Comparison of ENCODE assay signal across 1 cellular context in the genomic region with DNA sequence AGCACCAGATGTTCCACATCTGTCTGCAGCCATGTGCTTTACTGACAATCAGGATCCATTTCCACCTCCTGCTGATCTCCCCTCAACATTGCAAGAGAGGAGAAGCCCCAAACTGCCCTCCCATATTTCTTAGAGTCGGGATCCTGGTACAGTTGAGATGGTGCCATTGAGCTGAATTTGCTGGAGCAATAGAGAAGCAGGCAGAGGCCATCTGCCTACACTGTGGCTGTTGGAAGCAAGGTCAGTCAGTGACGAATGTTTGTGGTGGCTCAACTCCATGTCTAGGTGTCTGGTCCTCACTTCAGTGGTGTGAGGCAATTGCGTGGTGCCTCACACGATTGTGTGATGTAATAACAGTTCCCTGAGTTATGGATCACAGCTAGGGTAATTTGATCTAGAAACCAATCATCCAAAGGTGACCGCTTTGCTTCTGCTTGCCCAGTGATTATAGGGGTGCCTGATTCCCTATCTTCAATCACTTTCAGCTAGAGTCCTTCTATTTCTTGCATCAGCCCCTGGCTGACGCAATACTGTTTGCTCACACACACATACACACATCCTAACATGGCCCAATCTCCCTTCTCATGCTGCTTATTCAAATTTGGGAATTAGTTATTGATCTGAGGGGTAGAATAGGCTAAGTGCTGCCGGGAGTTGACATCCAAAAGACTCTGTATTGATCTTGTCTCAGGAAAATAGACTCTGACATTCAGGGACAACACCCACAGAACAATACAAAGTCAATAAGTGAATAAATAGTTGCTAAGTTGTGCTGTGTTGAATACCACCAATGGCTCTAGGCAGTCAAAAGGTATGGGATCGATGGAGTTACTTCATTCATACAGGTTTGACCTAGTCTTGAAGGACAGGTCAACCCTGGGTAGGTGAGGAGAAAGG.
A peak's percentile ranks its signal among the peaks of the same experiment; 100 is the strongest.
TF ChIP-seq lines count a peak whose summit lies in the region.

No MANE protein-coding gene starts in this region.

TF ChIP-seq in K562, 482 proteins besides CTCF, POLR2A, EP300 and RAD21 (continued from another document and continues in another):
- TF ChIP-seq, protein P1, sequence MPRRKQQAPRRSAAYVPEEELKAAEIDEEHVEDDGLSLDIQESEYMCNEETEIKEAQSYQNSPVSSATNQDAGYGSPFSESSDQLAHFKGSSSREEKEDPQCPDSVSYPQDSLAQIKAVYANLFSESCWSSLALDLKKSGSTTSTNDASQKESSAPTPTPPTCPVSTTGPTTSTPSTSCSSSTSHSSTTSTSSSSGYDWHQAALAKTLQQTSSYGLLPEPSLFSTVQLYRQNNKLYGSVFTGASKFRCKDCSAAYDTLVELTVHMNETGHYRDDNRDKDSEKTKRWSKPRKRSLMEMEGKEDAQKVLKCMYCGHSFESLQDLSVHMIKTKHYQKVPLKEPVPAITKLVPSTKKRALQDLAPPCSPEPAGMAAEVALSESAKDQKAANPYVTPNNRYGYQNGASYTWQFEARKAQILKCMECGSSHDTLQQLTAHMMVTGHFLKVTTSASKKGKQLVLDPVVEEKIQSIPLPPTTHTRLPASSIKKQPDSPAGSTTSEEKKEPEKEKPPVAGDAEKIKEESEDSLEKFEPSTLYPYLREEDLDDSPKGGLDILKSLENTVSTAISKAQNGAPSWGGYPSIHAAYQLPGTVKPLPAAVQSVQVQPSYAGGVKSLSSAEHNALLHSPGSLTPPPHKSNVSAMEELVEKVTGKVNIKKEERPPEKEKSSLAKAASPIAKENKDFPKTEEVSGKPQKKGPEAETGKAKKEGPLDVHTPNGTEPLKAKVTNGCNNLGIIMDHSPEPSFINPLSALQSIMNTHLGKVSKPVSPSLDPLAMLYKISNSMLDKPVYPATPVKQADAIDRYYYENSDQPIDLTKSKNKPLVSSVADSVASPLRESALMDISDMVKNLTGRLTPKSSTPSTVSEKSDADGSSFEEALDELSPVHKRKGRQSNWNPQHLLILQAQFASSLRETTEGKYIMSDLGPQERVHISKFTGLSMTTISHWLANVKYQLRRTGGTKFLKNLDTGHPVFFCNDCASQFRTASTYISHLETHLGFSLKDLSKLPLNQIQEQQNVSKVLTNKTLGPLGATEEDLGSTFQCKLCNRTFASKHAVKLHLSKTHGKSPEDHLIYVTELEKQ (CRISPR knock-in tag; IDR thresholded peaks at IDR 0.05) = peak; percentile 28; the same call in 1 of the 2 replicates
- TF ChIP-seq JUNB (CRISPR knock-in tag; conservative IDR thresholded peaks at IDR 0.05) = 0 out of 2 replicates have a peak, but pooled peaks have one; percentile 41
- no peak for TF ChIP-seq ZNF75A (CRISPR knock-in tag; IDR thresholded peaks at IDR 0.05)
- TF ChIP-seq ZNF318 (IDR thresholded peaks at IDR 0.05; ENCODE audit: borderline replicate concordance in 1 of 2, low read depth in 1 of 2) = no peak
- no peak for TF ChIP-seq KLF16 (IDR thresholded peaks at IDR 0.05)
- no peak for TF ChIP-seq ZNF764 (CRISPR knock-in tag; IDR thresholded peaks at IDR 0.05; ENCODE audit: low read depth)
- no peak for TF ChIP-seq NCOA6 (IDR thresholded peaks at IDR 0.05)
- TF ChIP-seq ZNF507 (tag; conservative IDR thresholded peaks at IDR 0.05) = no peak
- TF ChIP-seq PRMT5 (CRISPR knock-in tag; IDR thresholded peaks at IDR 0.05) = no peak
- TF ChIP-seq ZC3H11A (IDR thresholded peaks at IDR 0.05; ENCODE audit: low read depth, low read length) = no peak
- no peak for TF ChIP-seq PURB (CRISPR knock-in tag; IDR thresholded peaks at IDR 0.05; ENCODE audit: low read depth)
- TF ChIP-seq ZNF583 (CRISPR knock-in tag; IDR thresholded peaks at IDR 0.05) = peak; percentile 35; the same call in 1 of the 2 replicates
- TF ChIP-seq SMAD4 (CRISPR knock-in tag; conservative IDR thresholded peaks at IDR 0.05) = peak; percentile 82
- no peak; the same call in 1 of the 2 replicates for TF ChIP-seq BCL6 (CRISPR knock-in tag; IDR thresholded peaks at IDR 0.05)
- TF ChIP-seq FIP1L1 (IDR thresholded peaks at IDR 0.05; ENCODE audit: low read depth, low read length, poor library complexity, severe bottlenecking) = no peak
- no peak for TF ChIP-seq NFXL1 (CRISPR knock-in tag; IDR thresholded peaks at IDR 0.05)
- no peak for TF ChIP-seq ZNF41 (CRISPR knock-in tag; conservative IDR thresholded peaks at IDR 0.05)
- TF ChIP-seq NR1H2 (CRISPR knock-in tag; IDR thresholded peaks at IDR 0.05) = no peak
- TF ChIP-seq, protein P2, sequence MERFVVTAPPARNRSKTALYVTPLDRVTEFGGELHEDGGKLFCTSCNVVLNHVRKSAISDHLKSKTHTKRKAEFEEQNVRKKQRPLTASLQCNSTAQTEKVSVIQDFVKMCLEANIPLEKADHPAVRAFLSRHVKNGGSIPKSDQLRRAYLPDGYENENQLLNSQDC (CRISPR knock-in tag; IDR thresholded peaks at IDR 0.05) = no peak
- TF ChIP-seq TAL1 (IDR thresholded peaks at IDR 0.05) = 0 out of 2 replicates have a peak, but pooled peaks have one; percentile 4
- no peak for TF ChIP-seq PYGO2 (tag; IDR thresholded peaks at IDR 0.05)
- no peak for TF ChIP-seq BRD9 (IDR thresholded peaks at IDR 0.05; ENCODE audit: low read depth, partially characterized antibody)
- TF ChIP-seq GATAD2B (IDR thresholded peaks at IDR 0.05; ENCODE audit: borderline replicate concordance) = no peak
- no peak for TF ChIP-seq NEUROD1 (IDR thresholded peaks at IDR 0.05; ENCODE audit: borderline replicate concordance, low read depth, low read length, partially characterized antibody)
- peak; percentile 92 for TF ChIP-seq CEBPB (tag; IDR thresholded peaks at IDR 0.05)
- TF ChIP-seq ZNF253 (CRISPR knock-in tag; conservative IDR thresholded peaks at IDR 0.05) = no peak
- 0 out of 2 replicates have a peak, but pooled peaks have one; percentile 22 for TF ChIP-seq RNF219 (CRISPR knock-in tag; IDR thresholded peaks at IDR 0.05)
- no peak for TF ChIP-seq WHSC1 (IDR thresholded peaks at IDR 0.05; ENCODE audit: low read length)
- TF ChIP-seq ATF7 (IDR thresholded peaks at IDR 0.05) = peak; percentile 89
- no peak for TF ChIP-seq HEY1 (CRISPR knock-in tag; IDR thresholded peaks at IDR 0.05; ENCODE audit: borderline replicate concordance)
- no peak for TF ChIP-seq ZNF511 (CRISPR knock-in tag; IDR thresholded peaks at IDR 0.05)
- TF ChIP-seq EWSR1 (IDR thresholded peaks at IDR 0.05; ENCODE audit: borderline replicate concordance, low read depth, partially characterized antibody) = no peak
